In genomic region chr1:226064168-226064815, GRCh38 we compare ENCODE assay signal across 8 cellular contexts. TPM values are rescaled to one million over a fixed set of nuclear protein-coding genes. Genes with fewer than 3 reads are reported as not detected.
DNase-seq lines count a peak whose midpoint lies in the region; ATAC-seq and TF ChIP-seq lines count a peak whose summit lies in the region.

No MANE protein-coding gene starts in this region.

- intact Hi-C loops in Caco-2 (cut with micrococcal nuclease; ENCODE audit: unreplicated experiment), result loop anchor here (1.0 to 10.0 kb wide), 3 partner anchors 19 to 121 kb away; partner anchors contain the start of gene ACBD3

- H3K4me1 Mint-ChIP-seq in Caco-2 (ENCODE audit: low read depth, unreplicated experiment) (peaks cover 24% of the 10 kb centered on the region), T-cell (peaks cover 60 to 67% (median 65%) of the 10 kb centered on the region in 3 donors), endodermal cell (peaks cover 28% of the 10 kb centered on the region)

- TF ChIP-seq CTCF in Caco-2 (IDR thresholded peaks at IDR 0.05; ENCODE audit: insufficient read depth in 1 of 2, low read depth in 1 of 2, low read length in 1 of 2, severe bottlenecking in 1 of 2, unreplicated experiment in 1 of 2) (peak; percentile 64 to 72), HL-60 (IDR thresholded peaks at IDR 0.05; ENCODE audit: insufficient read depth, low read length) (peak; percentile 15), endodermal cell (conservative IDR thresholded peaks at IDR 0.05) (peak; percentile 74), neural cell (IDR thresholded peaks at IDR 0.05; ENCODE audit: poor library complexity, severe bottlenecking) (peak; percentile 75)

- H3K36me3 ChIP-seq in Caco-2 (ENCODE audit: control insufficient read depth, insufficient read depth, low read length) (no peaks in the 10 kb centered on the region; the same call in 1 of the 2 replicates), endodermal cell (ENCODE audit: control insufficient read depth, insufficient read depth, low read length) (peaks cover 49% of the 10 kb centered on the region), neural cell (ENCODE audit: insufficient read depth, low read length) (peaks cover 8% of the 10 kb centered on the region)

- H3K27ac ChIP-seq in HL-60 (replicated peaks) (peak overlapping the region; percentile 98), endodermal cell (ENCODE audit: low read depth, low read length) (peak overlapping the region; percentile 99), neural cell (ENCODE audit: low read length) (peak overlapping the region; percentile 99)

- H3F3A ChIP-seq in neural cell (ENCODE audit: insufficient read depth, low read length, poor library complexity, severe bottlenecking), result peaks cover 15% of the 10 kb centered on the region

- H3K9me3 ChIP-seq in Caco-2 (no peaks in the 10 kb centered on the region), endodermal cell (ENCODE audit: control insufficient read depth, low read length) (no peaks in the 10 kb centered on the region), neural cell (ENCODE audit: low read length) (no peaks in the 10 kb centered on the region)

- H3K27me3 Mint-ChIP-seq in Caco-2 (ENCODE audit: insufficient read depth, unreplicated experiment) (no peaks in the 10 kb centered on the region), T-cell (no peaks in the 10 kb centered on the region), endodermal cell (ENCODE audit: insufficient read depth) (no peaks in the 10 kb centered on the region)

- H3K4me3 Mint-ChIP-seq in Caco-2 (ENCODE audit: unreplicated experiment) (peak overlapping the region; percentile 97), T-cell (peak overlapping the region; percentile 99 to 100 (median 100)), endodermal cell (peak overlapping the region; percentile 100)

- CTCF ChIA-PET in Caco-2 (lab: Charles Lee) (interaction anchor here (0.5 to 1.6 kb wide), 23 partner anchors 10 to 344 kb away, joined by 3 to 27 read pairs (median 4); partner anchors contain the start of genes PARP1, PYCR2 and SRP9), T-cell (lab: Charles Lee) (interaction anchor here (0.6 to 1.7 kb wide), 39 partner anchors 9 to 1358 kb away, joined by 3 to 38 read pairs (median 5); partner anchors contain the start of genes LBR (in 1 of the 2), SDE2 (in 1 of the 2) and TMEM63A (in 1 of the 2))

- H3K9ac ChIP-seq in endodermal cell (ENCODE audit: extremely low read depth, low read length, poor library complexity, severe bottlenecking), result peak overlapping the region; percentile 99
- H3K9ac ChIP-seq in neural cell (ENCODE audit: low read length), result peak overlapping the region; percentile 99

- no peak overlapping the region for H2AFZ ChIP-seq in neural cell (ENCODE audit: low read depth, low read length)

- no peak for TF ChIP-seq RAD21 in neural cell (conservative IDR thresholded peaks at IDR 0.05)

- no peak for TF ChIP-seq EP300 in neural cell (conservative IDR thresholded peaks at IDR 0.05; ENCODE audit: poor library complexity, severe bottlenecking)

- H3K79me2 ChIP-seq in neural cell (replicated peaks; ENCODE audit: insufficient read depth, low read length), result peaks cover 86% of the 10 kb centered on the region

- H3K4me3 ChIP-seq in Caco-2 (ENCODE audit: low read depth, low read length), result peak overlapping the region; percentile 65
- peak overlapping the region; percentile 66 for H3K4me3 ChIP-seq in HL-60 (replicated peaks; ENCODE audit: insufficient read depth, low read length)
- H3K4me3 ChIP-seq in endodermal cell (ENCODE audit: low read length), result peak overlapping the region; percentile 99
- peak overlapping the region; percentile 86 for H3K4me3 ChIP-seq in neural cell (ENCODE audit: low read length)

- no peaks in the 10 kb centered on the region for H3K27me3 ChIP-seq in Caco-2 (replicated peaks; ENCODE audit: control insufficient read depth, insufficient read depth, low read length)
- H3K27me3 ChIP-seq in HL-60 (ENCODE audit: insufficient read depth, poor library complexity, severe bottlenecking), result no peaks in the 10 kb centered on the region
- H3K27me3 ChIP-seq in endodermal cell (ENCODE audit: control insufficient read depth, insufficient read depth, low read length, poor library complexity, severe bottlenecking), result no peaks in the 10 kb centered on the region
- H3K27me3 ChIP-seq in neural cell (ENCODE audit: insufficient read depth, low read depth, low read length), result no peaks in the 10 kb centered on the region

- peaks cover 9% of the 10 kb centered on the region for H3K4me1 ChIP-seq in Caco-2
- H3K4me1 ChIP-seq in endodermal cell (ENCODE audit: control insufficient read depth, insufficient read depth, low read length), result peaks cover 2% of the 10 kb centered on the region

- H3K36me3 Mint-ChIP-seq in Caco-2 (ENCODE audit: insufficient read depth, unreplicated experiment), result peaks cover 68% of the 10 kb centered on the region
- H3K36me3 Mint-ChIP-seq in T-cell, result peaks cover 46% of the 10 kb centered on the region
- peaks cover 54% of the 10 kb centered on the region for H3K36me3 Mint-ChIP-seq in endodermal cell (ENCODE audit: low read depth)

- peak overlapping the region; percentile 99 for H3K27ac Mint-ChIP-seq in Caco-2 (ENCODE audit: unreplicated experiment)
- H3K27ac Mint-ChIP-seq in T-cell, result peak overlapping the region; percentile 99 to 100
- H3K27ac Mint-ChIP-seq in endodermal cell, result peak overlapping the region; percentile 100

- no peaks in the 10 kb centered on the region for H3K9me2 ChIP-seq in neural cell (ENCODE audit: insufficient read depth, low read length)

- H3K9me3 Mint-ChIP-seq in Caco-2 (ENCODE audit: unreplicated experiment) (no peaks in the 10 kb centered on the region), T-cell (no peaks in the 10 kb centered on the region), endodermal cell (no peaks in the 10 kb centered on the region)

- ATAC-seq in T-cell (replicated peaks in 1 of 4), result no peak
- ATAC-seq in HG02870 (IDR thresholded peaks at IDR 0.05; ENCODE audit: unreplicated experiment), result no peak
- no peak for ATAC-seq in HG02588 (IDR thresholded peaks at IDR 0.05; ENCODE audit: unreplicated experiment)

- H3K4me2 ChIP-seq in neural cell (ENCODE audit: low read length), result peak overlapping the region; percentile 91

- POLR2A ChIA-PET in Caco-2 (lab: Charles Lee), result interaction anchor here (0.6 to 1.1 kb wide), 3 partner anchors 65 to 287 kb away, joined by 4 to 6 read pairs (median 5); partner anchors contain the start of genes SDE2 and SRP9
- POLR2A ChIA-PET in T-cell (lab: Charles Lee), result interaction anchor here (0.6 to 3.6 kb wide), 11 partner anchors 9 to 619 kb away, joined by 3 to 71 read pairs (median 5); partner anchors contain the start of gene SDE2 (in 2 of the 2)

- BruUV-seq in Caco-2 (replicated peaks; lab: Mats Ljungman, UMichigan), result no TSS peak

- 0% methylated on average over 8 of the region's 13 CpGs; no CpG with 5 or more reads in 1 of the 2 experiments for WGBS in endodermal cell (ENCODE audit: insufficient coverage in 1 of 2, insufficient read length in 1 of 2), 2 experiments

- H4K20me1 ChIP-seq in neural cell (ENCODE audit: insufficient read depth), result peaks cover 59% of the 10 kb centered on the region

- peak; percentile 39 to 48 for DNase-seq in Caco-2
- DNase-seq in HL-60 (ENCODE audit: low read depth in 1 of 2, low spot score in 1 of 2), result peak in 1 of 2 experiments; percentile 44
- DNase-seq in T-cell, result peak in 18 of 34 experiments; percentile 4 to 40 (median 16)
- peak; percentile 2 for DNase-seq in endodermal cell
- DNase-seq in hepatic stellate cell (ENCODE audit: low spot score), result no peak

TF ChIP-seq in neural cell, 6 proteins besides CTCF, POLR2A, EP300 and RAD21:
- TF ChIP-seq TAF1 (IDR thresholded peaks at IDR 0.05; ENCODE audit: low read depth) (no peak), MXI1 (conservative IDR thresholded peaks at IDR 0.05; ENCODE audit: poor library complexity, severe bottlenecking) (no peak), SMC3 (conservative IDR thresholded peaks at IDR 0.05; ENCODE audit: poor library complexity) (no peak), POLR2AphosphoS5 (IDR thresholded peaks at IDR 0.05) (no peak), EZH2 (IDR thresholded peaks at IDR 0.05; ENCODE audit: borderline replicate concordance, insufficient read depth, low read length, poor library complexity, severe bottlenecking) (no peak)
- TF ChIP-seq, protein P1, sequence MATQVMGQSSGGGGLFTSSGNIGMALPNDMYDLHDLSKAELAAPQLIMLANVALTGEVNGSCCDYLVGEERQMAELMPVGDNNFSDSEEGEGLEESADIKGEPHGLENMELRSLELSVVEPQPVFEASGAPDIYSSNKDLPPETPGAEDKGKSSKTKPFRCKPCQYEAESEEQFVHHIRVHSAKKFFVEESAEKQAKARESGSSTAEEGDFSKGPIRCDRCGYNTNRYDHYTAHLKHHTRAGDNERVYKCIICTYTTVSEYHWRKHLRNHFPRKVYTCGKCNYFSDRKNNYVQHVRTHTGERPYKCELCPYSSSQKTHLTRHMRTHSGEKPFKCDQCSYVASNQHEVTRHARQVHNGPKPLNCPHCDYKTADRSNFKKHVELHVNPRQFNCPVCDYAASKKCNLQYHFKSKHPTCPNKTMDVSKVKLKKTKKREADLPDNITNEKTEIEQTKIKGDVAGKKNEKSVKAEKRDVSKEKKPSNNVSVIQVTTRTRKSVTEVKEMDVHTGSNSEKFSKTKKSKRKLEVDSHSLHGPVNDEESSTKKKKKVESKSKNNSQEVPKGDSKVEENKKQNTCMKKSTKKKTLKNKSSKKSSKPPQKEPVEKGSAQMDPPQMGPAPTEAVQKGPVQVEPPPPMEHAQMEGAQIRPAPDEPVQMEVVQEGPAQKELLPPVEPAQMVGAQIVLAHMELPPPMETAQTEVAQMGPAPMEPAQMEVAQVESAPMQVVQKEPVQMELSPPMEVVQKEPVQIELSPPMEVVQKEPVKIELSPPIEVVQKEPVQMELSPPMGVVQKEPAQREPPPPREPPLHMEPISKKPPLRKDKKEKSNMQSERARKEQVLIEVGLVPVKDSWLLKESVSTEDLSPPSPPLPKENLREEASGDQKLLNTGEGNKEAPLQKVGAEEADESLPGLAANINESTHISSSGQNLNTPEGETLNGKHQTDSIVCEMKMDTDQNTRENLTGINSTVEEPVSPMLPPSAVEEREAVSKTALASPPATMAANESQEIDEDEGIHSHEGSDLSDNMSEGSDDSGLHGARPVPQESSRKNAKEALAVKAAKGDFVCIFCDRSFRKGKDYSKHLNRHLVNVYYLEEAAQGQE (IDR thresholded peaks at IDR 0.05; ENCODE audit: borderline replicate concordance), result no peak

RNA-seq across cellular contexts. Expression of gene H3-3A, which starts 1.8 kb away (rescaled TPM):
- total RNA-seq in Caco-2 (2022), result 512 and 554 TPM in 2 replicates
- total RNA-seq in T-cell, result 100 to 1,000 TPM; 340 to 391 (median 366) TPM
- 100 to 1,000 TPM; 733 to 829 TPM for total RNA-seq in endodermal cell
- 1,298 TPM for polyA plus RNA-seq in endodermal cell (2013, experiment 1 of 2)
- 1,242 TPM for polyA plus RNA-seq in endodermal cell (2013, experiment 2 of 2)
- 2,069 and 2,124 TPM in 2 replicates for polyA plus RNA-seq in neural cell
- polyA minus RNA-seq in neural cell, result 654 and 729 TPM in 2 replicates

Comparison
In these comparisons a context has a peak if more than half of its experiments do, and no peak if none do; other contexts are left out.
1. CTCF ChIP-seq: peak in every context shown above with its lines; median percentile 75 in neural cell; 74 in endodermal cell; 68 in Caco-2; 15 in HL-60.